19 cellular contexts compared by ENCODE assay signal in genomic region chr10:121078672-121079102, GRCh38.
DNase-seq lines count a peak whose midpoint lies in the region; ATAC-seq and TF ChIP-seq lines count a peak whose summit lies in the region.
"Had no signal": no experiment of that assay in that cellular context is flagged by ENCODE, and none has a peak within 500 bp of the region (broad histone marks: within the 10 kb centered on the region; RNA-seq: fewer than 3 reads in every experiment).

No MANE protein-coding gene starts in this region.

- peak; percentile 15 for DNase-seq in NCI-H2171 treated with DMSO at 0.1 percent for 48 hours (lab: John Stamatoyannopoulos, UW)
- DNase-seq in NCI-H2171 (lab: John Stamatoyannopoulos, UW), result no peak
- DNase-seq in esophagus muscularis mucosa (ENCODE audit: extremely low spot score), result no peak
- no peak for DNase-seq in neural progenitor cell (ENCODE audit: low spot score)
- DNase-seq in uterus, result peak; percentile 22 to 43
- DNase-seq in testis, result no peak
- DNase-seq in NCI-H510A (lab: John Stamatoyannopoulos, UW), result no peak
- DNase-seq: activated naive CD4-positive, alpha-beta T cell treated with Interleukin-2 at 50 U/mL for 16 hours; CD4-positive, CD25-positive, alpha-beta regulatory T cell; dorsolateral prefrontal cortex; mesenchymal stem cell; NCI-H1105; nucleus accumbens; stomach had no signal

- no peak for TF ChIP-seq EP300 in esophagus muscularis mucosa (IDR thresholded peaks at IDR 0.05)

- H3K4me2 ChIP-seq in neural progenitor cell, result no peak overlapping the region

- no peaks in the 10 kb centered on the region for H3K36me3 ChIP-seq in esophagus muscularis mucosa
- H3K36me3 ChIP-seq in neural progenitor cell, result no peaks in the 10 kb centered on the region
- no peaks in the 10 kb centered on the region for H3K36me3 ChIP-seq in uterus
- H3K36me3 ChIP-seq in testis (ENCODE audit: low read depth, missing control alignments), result no peaks in the 10 kb centered on the region
- H3K36me3 ChIP-seq: stomach had no signal

- WGBS in esophagus muscularis mucosa, result 38% methylated on average over 8 of the region's 8 CpGs
- WGBS in testis, 2 donors, result 79 to 88% methylated on average over 8 of the region's 8 CpGs

- peak overlapping the region; percentile 28 to 64 (median 40) for H3K27ac ChIP-seq in esophagus muscularis mucosa (replicated peaks in 1 of 4)
- H3K27ac ChIP-seq in neural progenitor cell, result no peak overlapping the region
- H3K27ac ChIP-seq in uterus, result peak overlapping the region in 1 of 2 donors; percentile 3
- no peak overlapping the region for H3K27ac ChIP-seq in testis
- H3K27ac ChIP-seq: dorsolateral prefrontal cortex had no signal

- peaks cover 3% of the 10 kb centered on the region for H3K9me3 Mint-ChIP-seq in neural progenitor cell
- H3K9me3 Mint-ChIP-seq: CD4-positive, CD25-positive, alpha-beta regulatory T cell; IgD-negative memory B cell had no signal

- peaks cover 12% of the 10 kb centered on the region for H3K27me3 Mint-ChIP-seq in neural progenitor cell (ENCODE audit: insufficient read depth, low read depth)
- H3K27me3 Mint-ChIP-seq: CD4-positive, CD25-positive, alpha-beta regulatory T cell had no signal

- no peaks in the 10 kb centered on the region for H3K27me3 ChIP-seq in esophagus muscularis mucosa
- H3K27me3 ChIP-seq in neural progenitor cell, result no peaks in the 10 kb centered on the region
- H3K27me3 ChIP-seq in uterus, result no peaks in the 10 kb centered on the region
- H3K27me3 ChIP-seq in testis, result no peaks in the 10 kb centered on the region
- H3K27me3 ChIP-seq: dorsolateral prefrontal cortex, stomach had no signal

- no peaks in the 10 kb centered on the region for H3K79me2 ChIP-seq in neural progenitor cell (ENCODE audit: low read depth)

- H3K9me3 ChIP-seq in esophagus muscularis mucosa, result no peaks in the 10 kb centered on the region
- H3K9me3 ChIP-seq in neural progenitor cell (ENCODE audit: low read depth), result no peaks in the 10 kb centered on the region
- H3K9me3 ChIP-seq in uterus, result no peaks in the 10 kb centered on the region
- H3K9me3 ChIP-seq in testis, result no peaks in the 10 kb centered on the region
- H3K9me3 ChIP-seq: stomach had no signal

- no peak overlapping the region for H3K9ac ChIP-seq in neural progenitor cell

- peaks cover 5 to 78% (median 55%) of the 10 kb centered on the region in 4 donors for H3K4me1 ChIP-seq in esophagus muscularis mucosa
- H3K4me1 ChIP-seq in neural progenitor cell, result peaks cover 13% of the 10 kb centered on the region
- peaks cover 0 to 11% of the 10 kb centered on the region in 2 donors for H3K4me1 ChIP-seq in uterus
- no peaks in the 10 kb centered on the region for H3K4me1 ChIP-seq in testis

- peaks cover 42% of the 10 kb centered on the region for H3K4me1 Mint-ChIP-seq in neural progenitor cell

- no peaks in the 10 kb centered on the region for H3F3A ChIP-seq in neural progenitor cell (ENCODE audit: low read depth)

- intact Hi-C loops in esophagus muscularis mucosa (cut with DNase I) (loop anchor here (10.0 kb wide), 1 partner anchor 516 kb away; the partner anchor contains the start of gene FGFR2), uterus (cut with DNase I; ENCODE audit: low total_unique reads) (no loop called here), testis (cut with DNase I; ENCODE audit: low total_unique reads) (no loop called here)

- no peak overlapping the region for H3K4me3 ChIP-seq in esophagus muscularis mucosa
- no peak overlapping the region for H3K4me3 ChIP-seq in neural progenitor cell
- H3K4me3 ChIP-seq in uterus, result no peak overlapping the region
- H3K4me3 ChIP-seq in testis, result no peak overlapping the region
- H3K4me3 ChIP-seq: dorsolateral prefrontal cortex, stomach had no signal

- H4K20me1 ChIP-seq in neural progenitor cell (ENCODE audit: low read depth), result no peaks in the 10 kb centered on the region

- no peak overlapping the region for H3K4me3 Mint-ChIP-seq in neural progenitor cell
- H3K4me3 Mint-ChIP-seq: brain; CD4-positive, CD25-positive, alpha-beta regulatory T cell; IgD-negative memory B cell; WTC11 had no signal

- peak overlapping the region; percentile 38 for H3K27ac Mint-ChIP-seq in neural progenitor cell
- H3K27ac Mint-ChIP-seq: CD4-positive, CD25-positive, alpha-beta regulatory T cell; IgD-negative memory B cell; WTC11 had no signal

- no peak overlapping the region for H2AFZ ChIP-seq in neural progenitor cell (replicated peaks)

- no peaks in the 10 kb centered on the region for H3K36me3 Mint-ChIP-seq in neural progenitor cell
- H3K36me3 Mint-ChIP-seq: brain; CD4-positive, CD25-positive, alpha-beta regulatory T cell; IgD-negative memory B cell had no signal

- no peak for ATAC-seq in HG02623 (IDR thresholded peaks at IDR 0.05; ENCODE audit: unreplicated experiment)
- ATAC-seq: Panc1, WTC11 had no signal

- TF ChIP-seq CTCF in esophagus muscularis mucosa (IDR thresholded peaks at IDR 0.05) (no peak), neural progenitor cell (IDR thresholded peaks at IDR 0.05) (no peak), uterus (IDR thresholded peaks at IDR 0.05) (no peak), testis (IDR thresholded peaks at IDR 0.05) (no peak)

- TF ChIP-seq POLR2A in esophagus muscularis mucosa (IDR thresholded peaks at IDR 0.05; ENCODE audit: low read depth), result no peak
- no peak for TF ChIP-seq POLR2A in uterus (IDR thresholded peaks at IDR 0.05)
- no peak for TF ChIP-seq POLR2A in testis (IDR thresholded peaks at IDR 0.05)

Comparison
In these comparisons a context has a peak if more than half of its experiments do, and no peak if none do; other contexts are left out.
1. DNase-seq: peak in NCI-H2171 treated with DMSO at 0.1 percent for 48 hours (single experiment) and uterus (2 of 2); none in NCI-H2171 (single experiment), esophagus muscularis mucosa (single experiment), neural progenitor cell (single experiment), testis (single experiment) and NCI-H510A (single experiment).
2. H3K27ac ChIP-seq: peak in esophagus muscularis mucosa (4 of 4); none in neural progenitor cell (single experiment) and testis (0 of 2).